8 cellular contexts compared by ENCODE assay signal in the genomic region with DNA sequence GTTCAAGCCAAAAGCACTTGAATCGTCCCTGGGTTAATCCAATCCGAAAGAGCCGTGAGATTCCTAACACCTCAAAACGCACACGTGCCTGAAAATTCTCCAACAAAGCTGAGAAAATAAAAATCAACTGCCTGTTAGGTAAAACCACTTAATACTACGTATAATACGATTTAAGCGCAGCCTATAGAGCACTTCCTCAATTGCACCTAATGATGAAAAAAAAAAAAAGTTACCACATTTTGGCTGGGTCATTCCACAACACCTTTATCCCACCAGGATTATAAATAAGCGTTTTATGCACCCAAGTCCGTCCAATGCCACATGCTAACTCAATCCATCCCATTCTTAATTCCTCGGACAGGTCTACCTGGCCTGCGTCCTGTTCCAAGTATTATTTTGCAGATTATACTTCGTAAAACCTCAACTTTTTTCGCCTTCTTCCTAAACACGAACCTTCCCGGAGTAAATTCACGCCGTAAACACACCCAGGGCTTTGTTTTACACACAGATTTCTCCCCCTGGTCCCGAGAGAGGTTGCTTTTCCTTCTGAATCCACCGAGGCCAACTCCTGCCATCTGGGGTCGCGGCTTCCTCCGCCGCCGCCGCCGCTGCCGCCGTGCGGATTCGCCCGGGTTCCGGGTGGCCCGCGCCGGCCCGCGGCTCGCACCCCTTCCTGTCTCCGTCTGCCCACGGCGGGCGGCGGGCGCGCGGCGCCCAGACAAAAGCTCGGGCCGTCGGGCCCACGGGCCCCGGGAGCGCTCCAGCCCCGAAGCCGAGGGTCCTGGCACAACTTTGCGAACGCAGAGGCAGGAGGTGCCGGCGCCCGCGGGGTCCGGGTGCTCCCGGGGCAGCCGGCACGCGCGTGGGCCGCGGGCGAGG.
DNase-seq lines count a peak whose midpoint lies in the region; ATAC-seq and TF ChIP-seq lines count a peak whose summit lies in the region.

No MANE protein-coding gene starts in this region.

- H3K9me3 ChIP-seq in endodermal cell (ENCODE audit: control insufficient read depth, low read length) = no peaks in the 10 kb centered on the region
- H3K9me3 ChIP-seq in vagina = no peaks in the 10 kb centered on the region

- H3K4me3 Mint-ChIP-seq in endodermal cell (peak overlapping the region; percentile 64), neural crest cell (peak overlapping the region; percentile 95)

- H3K4me3 ChIP-seq in endodermal cell (ENCODE audit: low read length) = peak overlapping the region; percentile 89
- H3K4me3 ChIP-seq in vagina = peak overlapping the region; percentile 57 to 84

- H3K27me3 Mint-ChIP-seq in endodermal cell (ENCODE audit: insufficient read depth) (peaks cover 3% of the 10 kb centered on the region), neural crest cell (ENCODE audit: low read depth) (no peaks in the 10 kb centered on the region)

- H3K36me3 Mint-ChIP-seq in endodermal cell (ENCODE audit: low read depth) (peaks cover 7% of the 10 kb centered on the region), neural crest cell (ENCODE audit: low read depth) (no peaks in the 10 kb centered on the region)

- H3K27me3 ChIP-seq in endodermal cell (ENCODE audit: control insufficient read depth, insufficient read depth, low read length, poor library complexity, severe bottlenecking) (no peaks in the 10 kb centered on the region), vagina (no peaks in the 10 kb centered on the region)

- H3K27ac ChIP-seq in endodermal cell (ENCODE audit: low read depth, low read length) = no peak overlapping the region
- H3K27ac ChIP-seq in vagina = peak overlapping the region; percentile 7

- H3K27ac Mint-ChIP-seq in endodermal cell (no peak overlapping the region), neural crest cell (ENCODE audit: unreplicated experiment) (peak overlapping the region; percentile 97)

- DNase-seq in ELR (ENCODE audit: low read depth) = peak; percentile 54
- peak; percentile 55 to 64 for DNase-seq in Kasumi-1 (lab: John Stamatoyannopoulos, UW)
- DNase-seq in activated CD4-positive, alpha-beta T cell treated with anti-CD3 and anti-CD28 coated beads, Interleukin-2, amount 50 U/mL, for 4 hours = peak; percentile 12 to 18
- peak; percentile 77 for DNase-seq in endodermal cell
- DNase-seq in neural crest cell (ENCODE audit: low read depth, low spot score) = peak; percentile 33
- DNase-seq in vagina (ENCODE audit: extremely low spot score in 2 of 2) = no peak
- DNase-seq in sciatic nerve (ENCODE audit: low spot score) = no peak

- 14 to 27% methylated on average over 37 to 71 of the region's 71 CpGs for WGBS in endodermal cell (ENCODE audit: insufficient coverage in 1 of 2, insufficient read length in 1 of 2), 2 experiments

- intact Hi-C loops in vagina (cut with DNase I) (no loop called here), sciatic nerve (cut with DNase I) (no loop called here)

- H3K36me3 ChIP-seq in endodermal cell (ENCODE audit: control insufficient read depth, insufficient read depth, low read length) (peaks cover 8% of the 10 kb centered on the region), vagina (no peaks in the 10 kb centered on the region)

- H3K4me1 Mint-ChIP-seq in endodermal cell = peaks cover 13% of the 10 kb centered on the region
- H3K4me1 Mint-ChIP-seq in neural crest cell = peaks cover 26% of the 10 kb centered on the region

- TF ChIP-seq CTCF in endodermal cell (conservative IDR thresholded peaks at IDR 0.05) = no peak
- no peak for TF ChIP-seq CTCF in neural crest cell (conservative IDR thresholded peaks at IDR 0.05)
- TF ChIP-seq CTCF in vagina (IDR thresholded peaks at IDR 0.05) = no peak

- TF ChIP-seq POLR2A in vagina (IDR thresholded peaks at IDR 0.05) = no peak

- peak; percentile 14 for ATAC-seq in GM21737 (IDR thresholded peaks at IDR 0.05; ENCODE audit: unreplicated experiment)
- ATAC-seq in sciatic nerve = no peak

- H3K9me3 Mint-ChIP-seq in endodermal cell (no peaks in the 10 kb centered on the region), neural crest cell (no peaks in the 10 kb centered on the region)

- H3K9ac ChIP-seq in endodermal cell (ENCODE audit: extremely low read depth, low read length, poor library complexity, severe bottlenecking) = peak overlapping the region; percentile 15

- H3K4me1 ChIP-seq in endodermal cell (ENCODE audit: control insufficient read depth, insufficient read depth, low read length) (peaks cover under 1% of the 10 kb centered on the region), vagina (peaks cover 32% of the 10 kb centered on the region)

Comparison
In these comparisons a context has a peak if more than half of its experiments do, and no peak if none do; other contexts are left out.
1. DNase-seq: peak in ELR (single experiment), Kasumi-1 (2 of 2), activated CD4-positive, alpha-beta T cell treated with anti-CD3 and anti-CD28 coated beads, Interleukin-2, amount 50 U/mL, for 4 hours (2 of 2), endodermal cell (single experiment) and neural crest cell (single experiment); none in vagina (0 of 2) and sciatic nerve (single experiment).